9 cellular contexts compared by ENCODE assay signal in the genomic region with DNA sequence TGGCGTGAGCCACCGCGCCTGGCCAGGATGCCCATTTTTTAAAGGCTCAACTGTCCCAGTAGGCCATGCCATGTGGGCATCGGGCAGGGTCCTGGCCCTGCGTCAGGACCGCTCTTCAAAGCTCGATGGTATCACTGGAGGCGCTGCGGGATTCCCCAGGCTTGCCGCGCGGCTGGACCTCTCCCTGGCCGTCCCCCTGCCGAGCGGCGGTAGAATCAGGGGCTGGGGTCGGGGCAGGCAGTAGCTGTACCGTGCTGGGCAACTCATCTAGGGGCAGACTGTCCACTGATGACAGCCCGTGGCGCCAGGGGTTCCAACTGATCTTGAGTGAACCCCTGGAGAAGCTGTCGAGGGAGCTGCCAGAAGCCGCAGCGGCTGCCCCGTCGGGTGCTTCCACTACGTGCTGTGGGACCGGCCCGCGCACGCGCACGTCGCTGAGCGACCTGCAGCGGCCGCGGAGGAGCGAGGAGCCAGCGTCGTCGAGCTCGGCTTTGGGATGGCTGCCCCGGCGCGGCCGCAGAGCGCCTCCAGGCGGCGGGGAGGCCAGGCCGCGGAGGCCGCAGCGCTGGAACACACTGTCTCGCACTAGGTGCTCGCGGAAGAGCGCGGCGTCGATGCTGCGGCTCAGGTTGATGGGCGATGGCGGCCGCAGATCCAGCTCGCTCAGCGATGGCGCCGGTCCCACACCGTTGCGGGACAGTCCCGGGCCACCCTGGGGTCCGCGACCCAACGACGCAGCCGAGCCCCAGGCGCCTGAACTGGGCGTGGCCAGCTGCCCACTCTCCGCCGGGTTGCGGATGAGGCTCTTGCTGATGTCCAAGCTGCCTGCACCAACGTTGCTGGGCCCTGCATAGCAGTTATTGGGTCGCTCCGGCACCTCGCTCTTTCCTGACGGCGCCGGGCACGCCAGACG. TPM values are rescaled to one million over a fixed set of nuclear protein-coding genes. Genes with fewer than 3 reads are reported as not detected.
DNase-seq lines count a peak whose midpoint lies in the region; ATAC-seq, FAIRE-seq and TF ChIP-seq lines count a peak whose summit lies in the region.
"Had no signal": no experiment of that assay in that cellular context is flagged by ENCODE, and none has a peak within 500 bp of the region (broad histone marks: within the 10 kb centered on the region; RNA-seq: fewer than 3 reads in every experiment).

No MANE protein-coding gene starts in this region.

- ATAC-seq in GM18868 (IDR thresholded peaks at IDR 0.05; ENCODE audit: unreplicated experiment) = no peak

- peak overlapping the region; percentile 85 for H3K4me3 Mint-ChIP-seq in chondrocyte (ENCODE audit: unreplicated experiment)

- peak overlapping the region; percentile 89 for H3K27ac Mint-ChIP-seq in chondrocyte (ENCODE audit: unreplicated experiment)

- no peaks in the 10 kb centered on the region for H3K9me3 ChIP-seq in kidney (ENCODE audit: control insufficient read depth in 1 of 2, low read length in 2 of 2)

- no peak for FAIRE-seq in kidney (lab: Jason Lieb, UNC)

- peaks cover 0 to 5% of the 10 kb centered on the region in 2 donors for H3K36me3 ChIP-seq in kidney (ENCODE audit: control insufficient read depth in 1 of 2, insufficient read depth in 2 of 2, low read length in 2 of 2)

- H3K36me3 Mint-ChIP-seq in chondrocyte (ENCODE audit: low read depth) = no peaks in the 10 kb centered on the region

- peaks cover 0 to 11% of the 10 kb centered on the region in 2 donors for H3K4me1 ChIP-seq in kidney (ENCODE audit: control insufficient read depth in 1 of 2, insufficient read depth in 1 of 2, low read depth in 1 of 2, low read length in 2 of 2)

- no peaks in the 10 kb centered on the region for H3K9me3 Mint-ChIP-seq in chondrocyte (ENCODE audit: low read depth)

- H3K27me3 Mint-ChIP-seq in chondrocyte (ENCODE audit: low read depth) = no peaks in the 10 kb centered on the region

- peaks cover 17% of the 10 kb centered on the region for H3K4me1 Mint-ChIP-seq in chondrocyte (ENCODE audit: low read depth)

- intact Hi-C loops in kidney (cut with DNase I) = no loop called here

- H3K27ac ChIP-seq in kidney (ENCODE audit: low read depth in 2 of 2, low read length in 2 of 2) = peak overlapping the region in 1 of 2 donors; percentile 51
- H3K27ac ChIP-seq: BLaER1 treated with 17β-estradiol and CSF1 and Interleukin-3, amounts not matched to agents 10 nM and 100 nM had no signal

- DNase-seq in NCI-H187 (lab: John Stamatoyannopoulos, UW) (peak; percentile 35 to 68), NCI-H187 treated with DMSO at 0.1 percent for 48 hours (lab: John Stamatoyannopoulos, UW) (no peak), NCI-H2029 treated with DMSO at 0.1 percent for 48 hours (lab: John Stamatoyannopoulos, UW) (peak; percentile 66), chondrocyte (ENCODE audit: low spot score) (peak; percentile 95), kidney (peak; percentile 96)
- DNase-seq in activated CD4-positive, alpha-beta T cell treated with anti-CD3 and anti-CD28 coated beads for 4 hours = peak; percentile 83
- peak; percentile 64 to 66 for DNase-seq in stimulated activated CD4-positive, alpha-beta T cell treated with anti-CD3 and anti-CD28 coated beads, Interleukin-12 subunit alpha, Interleukin-12 subunit beta, amount 100 ng/mL, for 24 hours (ENCODE audit: low read depth in 2 of 2)

- peak overlapping the region; percentile 65 to 69 for H3K4me3 ChIP-seq in kidney (ENCODE audit: low read length in 2 of 2)
- H3K4me3 ChIP-seq: BLaER1 treated with 17β-estradiol and CSF1 and Interleukin-3, amounts not matched to agents 10 nM and 100 nM had no signal

- peak; percentile 81 for TF ChIP-seq CTCF in chondrocyte (IDR thresholded peaks at IDR 0.05)
- TF ChIP-seq CTCF in kidney (IDR thresholded peaks at IDR 0.05; ENCODE audit: borderline replicate concordance, extremely low read depth, insufficient read depth) = peak; percentile 82

- peak overlapping the region; percentile 46 to 69 for H3K9ac ChIP-seq in kidney (ENCODE audit: low read length in 2 of 2)
- H3K9ac ChIP-seq: BLaER1 treated with 17β-estradiol and CSF1 and Interleukin-3, amounts not matched to agents 10 nM and 100 nM had no signal

RNA-seq across cellular contexts. Expression of gene PRRT3, which starts 5.8 kb away (rescaled TPM):
- 3.9 to 7.6 TPM (median 3.9 TPM) in 3 replicates for total RNA-seq in chondrocyte
- 3.9 TPM for total RNA-seq in kidney
- 3.6 TPM for polyA plus RNA-seq in kidney (ENCODE audit: insufficient read depth, low read depth, low replicate concordance)

RNA-seq across cellular contexts. Expression of gene CRELD1, which starts 12.7 kb away (rescaled TPM):
- total RNA-seq in chondrocyte = 26.5 to 29.9 TPM (median 28.2 TPM) in 3 replicates
- total RNA-seq in kidney = 43.2 TPM
- polyA plus RNA-seq in kidney (ENCODE audit: insufficient read depth, low read depth, low replicate concordance) = 56.7 TPM

RNA-seq across cellular contexts. Expression of gene IL17RC, which starts 29.5 kb away (rescaled TPM):
- total RNA-seq in chondrocyte (20.8 to 26.4 TPM (median 21.3 TPM) in 3 replicates), kidney (27.5 TPM)
- 31.5 TPM for polyA plus RNA-seq in kidney (ENCODE audit: insufficient read depth, low read depth, low replicate concordance)

RNA-seq across cellular contexts. Expression of gene EMC3, which starts 40.3 kb away (rescaled TPM):
- total RNA-seq in chondrocyte (51.5 to 60.0 TPM (median 52.9 TPM) in 3 replicates), kidney (63.5 TPM)
- 107 TPM for polyA plus RNA-seq in kidney (ENCODE audit: insufficient read depth, low read depth, low replicate concordance)

RNA-seq across cellular contexts. Expression of gene IL17RE, which starts 43.7 kb away (rescaled TPM):
- total RNA-seq in chondrocyte (0.42 to 1.6 TPM (median 0.92 TPM) in 3 replicates), kidney (8.5 TPM)
- 7.5 TPM for polyA plus RNA-seq in kidney (ENCODE audit: insufficient read depth, low read depth, low replicate concordance)
